Comparison of ENCODE assay signal across 24 cellular contexts in genomic region chr12:91772411-91772810, GRCh38.
DNase-seq lines count a peak whose midpoint lies in the region; ATAC-seq and TF ChIP-seq lines count a peak whose summit lies in the region.
"Had no signal": no experiment of that assay in that cellular context is flagged by ENCODE, and none has a peak within 500 bp of the region (broad histone marks: within the 10 kb centered on the region; RNA-seq: fewer than 3 reads in every experiment).

No MANE protein-coding gene starts in this region.

- peaks cover 36% of the 10 kb centered on the region for H3K4me1 Mint-ChIP-seq in CD4-positive, alpha-beta T cell (ENCODE audit: low read depth)
- H3K4me1 Mint-ChIP-seq: CD14-positive monocyte had no signal

- H3K79me2 ChIP-seq in PC-9 (ENCODE audit: low read depth) (no peaks in the 10 kb centered on the region), mesendoderm (ENCODE audit: control insufficient read depth, insufficient read depth, low read length) (no peaks in the 10 kb centered on the region)

- TF ChIP-seq CTCF in CD4-positive, alpha-beta T cell (IDR thresholded peaks at IDR 0.05): no peak
- TF ChIP-seq CTCF in PC-9 (conservative IDR thresholded peaks at IDR 0.05): no peak

- H2AK5ac ChIP-seq in mesendoderm (ENCODE audit: low read length): no peak overlapping the region

- no CpG with 5 or more reads among the region's 2 CpGs for WGBS in mesendoderm (ENCODE audit: extremely low coverage, insufficient coverage, low lambda C conversion rate)

- H2BK15ac ChIP-seq in mesendoderm (replicated peaks; ENCODE audit: low read depth): no peak overlapping the region

- no peak overlapping the region for H4K5ac ChIP-seq in mesendoderm (ENCODE audit: low read length)

- no peaks in the 10 kb centered on the region for H3K9me2 ChIP-seq in PC-9 (ENCODE audit: insufficient read depth)

- H3K4me3 ChIP-seq in PC-9 (no peak overlapping the region), mesendoderm (ENCODE audit: low read length) (no peak overlapping the region)
- H3K4me3 ChIP-seq: SK-N-MC had no signal

- no peaks in the 10 kb centered on the region for H3K27me3 ChIP-seq in CD4-positive, alpha-beta T cell (ENCODE audit: control insufficient read depth, insufficient read depth, low read length)
- H3K27me3 ChIP-seq in PC-9 (ENCODE audit: insufficient read depth, low read depth) (no peaks in the 10 kb centered on the region), mesendoderm (ENCODE audit: insufficient read depth, low read length, poor library complexity) (no peaks in the 10 kb centered on the region)
- H3K27me3 ChIP-seq: BE2C had no signal

- CTCF ChIA-PET in CD4-positive, alpha-beta T cell (lab: Charles Lee): no interaction called here
- CTCF ChIA-PET in PC-9 (lab: Charles Lee): no interaction called here

- BruUV-seq in PC-9 (replicated peaks; lab: Mats Ljungman, UMichigan): no TSS peak

- no peak overlapping the region for H2AFZ ChIP-seq in PC-9

- DNase-seq in CD4-positive, alpha-beta T cell: no peak
- peak; percentile 66 for DNase-seq in M059J (ENCODE audit: low read depth)
- peak; percentile 21 for DNase-seq in amniotic epithelial cell (ENCODE audit: low read depth)
- DNase-seq in epithelial cell of prostate (ENCODE audit: low read depth, low spot score): no peak
- DNase-seq in cerebellar cortex (ENCODE audit: low spot score): no peak
- no peak for DNase-seq in PC-9
- no peak for DNase-seq in mesendoderm
- DNase-seq in NCI-H2227 (lab: John Stamatoyannopoulos, UW; ENCODE audit: unreplicated experiment): no peak
- DNase-seq: 8988T, ACHN, BE2C, Calu3, DMS79 treated with DMSO at 0.1 percent for 48 hours, HCEC 1CT, NCI-H1105, NCI-H146, NCI-H1930, NCI-H2107, NCI-H526 treated with DMSO at 0.1 percent for 48 hours, SIG-M5 had no signal

- no peak overlapping the region for H2BK120ac ChIP-seq in mesendoderm (ENCODE audit: low read depth, low read length)

- H3K18ac ChIP-seq in mesendoderm (ENCODE audit: low read length): no peak overlapping the region

- H2BK5ac ChIP-seq in mesendoderm (ENCODE audit: low read length): no peak overlapping the region

- POLR2A ChIA-PET in CD4-positive, alpha-beta T cell (lab: Charles Lee): no interaction called here
- POLR2A ChIA-PET in PC-9 (lab: Charles Lee; ENCODE audit: unreplicated experiment): no interaction called here

- no peak overlapping the region for H3K4ac ChIP-seq in mesendoderm (ENCODE audit: low read depth, low read length)

- H3K9me3 Mint-ChIP-seq in CD4-positive, alpha-beta T cell: no peaks in the 10 kb centered on the region

- no peaks in the 10 kb centered on the region for H3K9me3 ChIP-seq in CD4-positive, alpha-beta T cell (ENCODE audit: control insufficient read depth, low read length)
- H3K9me3 ChIP-seq in PC-9 (ENCODE audit: insufficient read depth, low read depth): no peaks in the 10 kb centered on the region
- H3K9me3 ChIP-seq: BE2C had no signal

- no peaks in the 10 kb centered on the region for H3K36me3 Mint-ChIP-seq in CD4-positive, alpha-beta T cell (ENCODE audit: low read depth)
- H3K36me3 Mint-ChIP-seq: CD14-positive monocyte had no signal

- no peak overlapping the region for H3K56ac ChIP-seq in mesendoderm (ENCODE audit: low read length)

- peak overlapping the region; percentile 15 for H3K27ac Mint-ChIP-seq in CD4-positive, alpha-beta T cell

- H3K4me2 ChIP-seq in PC-9: no peak overlapping the region
- H3K4me2 ChIP-seq in mesendoderm (ENCODE audit: low read length): no peak overlapping the region

- H3K23ac ChIP-seq in mesendoderm (ENCODE audit: low read length): no peak overlapping the region

- no peak overlapping the region for H3K9ac ChIP-seq in mesendoderm (ENCODE audit: low read length)

- peaks cover 5% of the 10 kb centered on the region for H3K4me1 ChIP-seq in PC-9 (replicated peaks; ENCODE audit: insufficient read depth)
- H3K4me1 ChIP-seq in mesendoderm (ENCODE audit: control insufficient read depth, low read depth, low read length): no peaks in the 10 kb centered on the region
- H3K4me1 ChIP-seq: BE2C had no signal

- intact Hi-C loops in CD4-positive, alpha-beta T cell (cut with DNase I, micrococcal nuclease): loop anchor here in 1 of 2 experiments (10.0 kb wide), 2 partner anchors 102 to 362 kb away; no protein-coding TSS in a partner anchor
- intact Hi-C loops in PC-9 (cut with micrococcal nuclease; ENCODE audit: unreplicated experiment): loop anchor here (10.0 kb wide), 1 partner anchor 388 kb away; no protein-coding TSS in a partner anchor

- no peak overlapping the region for H3K4me3 Mint-ChIP-seq in CD4-positive, alpha-beta T cell
- H3K4me3 Mint-ChIP-seq: CD14-positive monocyte had no signal

- no peak for ATAC-seq in CD4-positive, alpha-beta T cell (ENCODE audit: poor library complexity)
- ATAC-seq: Panc1 had no signal

- H3K36me3 ChIP-seq in PC-9 (ENCODE audit: low read depth): no peaks in the 10 kb centered on the region
- H3K36me3 ChIP-seq in mesendoderm (ENCODE audit: control insufficient read depth, insufficient read depth, low read length): no peaks in the 10 kb centered on the region
- H3K36me3 ChIP-seq: BE2C had no signal

- H3K79me1 ChIP-seq in mesendoderm (ENCODE audit: low read length): no peaks in the 10 kb centered on the region

- no peaks in the 10 kb centered on the region for H3F3A ChIP-seq in PC-9 (ENCODE audit: insufficient read depth, low read depth)

- H4K8ac ChIP-seq in mesendoderm (ENCODE audit: low read depth, low read length): no peak overlapping the region

- H3K27me3 Mint-ChIP-seq in CD4-positive, alpha-beta T cell: no peaks in the 10 kb centered on the region

- H3K27ac ChIP-seq in CD4-positive, alpha-beta T cell (ENCODE audit: low read depth, low read length): no peak overlapping the region
- peak overlapping the region; percentile 20 for H3K27ac ChIP-seq in epithelial cell of prostate
- no peak overlapping the region for H3K27ac ChIP-seq in PC-9
- H3K27ac ChIP-seq in mesendoderm (ENCODE audit: low read depth, low read length): no peak overlapping the region
- H3K27ac ChIP-seq: HL-60, SK-N-MC had no signal

- H4K20me1 ChIP-seq in PC-9 (ENCODE audit: insufficient read depth): no peaks in the 10 kb centered on the region

Comparison
In these comparisons a context has a peak if more than half of its experiments do, and no peak if none do; other contexts are left out.
1. DNase-seq: peak in M059J (single experiment) and amniotic epithelial cell (single experiment); none in CD4-positive, alpha-beta T cell (0 of 10), epithelial cell of prostate (single experiment), cerebellar cortex (single experiment), PC-9 (0 of 2), mesendoderm (single experiment) and NCI-H2227 (single experiment).